ENCODE assay signal across 8 cellular contexts in genomic region chr22:23144926-23145906, GRCh38. TPM values are rescaled to one million over a fixed set of nuclear protein-coding genes. Genes with fewer than 3 reads are reported as not detected.
A peak's percentile ranks its signal among the peaks of the same experiment; 100 is the strongest.
DNase-seq lines count a peak whose midpoint lies in the region; ATAC-seq, FAIRE-seq and TF ChIP-seq lines count a peak whose summit lies in the region.

Gene RAB36 (plus strand): TSS chr22:23145477. CDS start chr22:23146617, 1,140 bp downstream.

- TF ChIP-seq POLR2A in A549 (IDR thresholded peaks at IDR 0.05; ENCODE audit: low read length) (peak; percentile 48), sigmoid colon (IDR thresholded peaks at IDR 0.05) (no peak)

- no peaks in the 10 kb centered on the region for H3K36me3 Mint-ChIP-seq in WTC11

- FAIRE-seq in A549 (lab: Jason Lieb, UNC): no peak

- H3K4me2 ChIP-seq in A549 (peak within 1 kb of the TSS; percentile 95), mammary epithelial cell (ENCODE audit: insufficient read depth, low read depth, low read length) (peak within 1 kb of the TSS; percentile 95)

- H3K79me2 ChIP-seq in mammary epithelial cell (ENCODE audit: insufficient read depth, low read length): peaks cover 4% of the 10 kb centered on the region

- intact Hi-C loops in mammary epithelial cell (cut with micrococcal nuclease): loop anchor here (5.0 kb wide), 2 partner anchors 73 to 657 kb away; partner anchors contain the start of gene GNAZ
- intact Hi-C loops in sigmoid colon (cut with DNase I): no loop called here

- H2AFZ ChIP-seq in mammary epithelial cell (ENCODE audit: low read depth, low read length): peak within 1 kb of the TSS; percentile 88

- peak within 1 kb of the TSS; percentile 73 for H3K4me3 Mint-ChIP-seq in WTC11

- no peak for TF ChIP-seq CTCF in A549 (IDR thresholded peaks at IDR 0.05)
- no peak for TF ChIP-seq CTCF in GM20000 (IDR thresholded peaks at IDR 0.05; ENCODE audit: extremely low read depth, missing control alignments)
- no peak for TF ChIP-seq CTCF in WTC11 (IDR thresholded peaks at IDR 0.05)
- TF ChIP-seq CTCF in mammary epithelial cell (conservative IDR thresholded peaks at IDR 0.05 in 1 of 2, IDR thresholded peaks at IDR 0.05 in 1 of 2; ENCODE audit: extremely low read depth in 1 of 2, insufficient read depth in 1 of 2, low read depth in 1 of 2, low read length in 2 of 2): no peak
- TF ChIP-seq CTCF in sigmoid colon (IDR thresholded peaks at IDR 0.05): no peak

- no peak within 1 kb of the TSS for H3K27ac Mint-ChIP-seq in WTC11

- WGBS in A549 (ENCODE audit: missing lambda C conversion rate): 5% methylated on average over 18 of the region's 62 CpGs
- WGBS in mammary epithelial cell (ENCODE audit: low coverage, missing lambda C conversion rate): 7% methylated on average over 19 of the region's 62 CpGs
- WGBS in sigmoid colon, 2 donors: 8 to 13% methylated on average over 62 of the region's 62 CpGs

- H3K4me1 ChIP-seq in A549: peaks cover 20% of the 10 kb centered on the region; the same call in 1 of the 3 replicates
- peaks cover 18% of the 10 kb centered on the region for H3K4me1 ChIP-seq in mammary epithelial cell (ENCODE audit: insufficient read depth, low read length)
- H3K4me1 ChIP-seq in iPS-18a (ENCODE audit: control insufficient read depth, low read depth, low read length): peaks cover 15% of the 10 kb centered on the region
- H3K4me1 ChIP-seq in sigmoid colon: peaks cover 0 to 53% (median 34%) of the 10 kb centered on the region in 4 donors

- in situ Hi-C loops in mammary epithelial cell (cut with MboI; ENCODE audit: low sequenced_read_pairs in 2 of 2): loop anchor here in 1 of 2 donors (25.0 kb wide), 1 partner anchor 683 kb away; no protein-coding TSS in a partner anchor

- no peak for TF ChIP-seq RAD21 in A549 (conservative IDR thresholded peaks at IDR 0.05 in 1 of 2, IDR thresholded peaks at IDR 0.05 in 1 of 2)

- dilution Hi-C loops in mammary epithelial cell (cut with HindIII; ENCODE audit: low sequenced_read_pairs): no loop called here

- H3K9me3 Mint-ChIP-seq in WTC11: no peaks in the 10 kb centered on the region

- H3K9me3 ChIP-seq in A549: no peaks in the 10 kb centered on the region
- no peaks in the 10 kb centered on the region for H3K9me3 ChIP-seq in mammary epithelial cell (replicated peaks; ENCODE audit: insufficient read depth, low read length)
- no peaks in the 10 kb centered on the region for H3K9me3 ChIP-seq in iPS-18a (ENCODE audit: control insufficient read depth, low read depth, low read length)
- H3K9me3 ChIP-seq in sigmoid colon: no peaks in the 10 kb centered on the region

- H3K27me3 Mint-ChIP-seq in WTC11 (ENCODE audit: low read depth): peaks cover 36% of the 10 kb centered on the region

- ATAC-seq in A549 (peak; percentile 83 to 88), WTC11 (peak; percentile 82), GM18502 (IDR thresholded peaks at IDR 0.05; ENCODE audit: poor library complexity, unreplicated experiment) (no peak)

- POLR2A ChIA-PET in A549 (lab: Yijun Ruan, JAX): no interaction called here
- POLR2A ChIA-PET in WTC11 (lab: Charles Lee): interaction anchor here (0.8 to 1.7 kb wide), 2 partner anchors 9 to 11 kb away, joined by 3 to 4 read pairs; no protein-coding TSS in a partner anchor

- BruUV-seq in mammary epithelial cell (replicated peaks; lab: Mats Ljungman, UMichigan): TSS peak; percentile 53

- DNase-seq in A549 (ENCODE audit: low read depth in 1 of 2, low spot score in 1 of 2) (peak; percentile 90 to 99), GM20000 (ENCODE audit: low spot score) (peak; percentile 84), NCI-H2081 treated with DMSO at 0.1 percent for 48 hours (lab: John Stamatoyannopoulos, UW) (peak; percentile 45), WTC11 (ENCODE audit: low spot score) (peak; percentile 100), mammary epithelial cell (peak; percentile 99), sigmoid colon (peak; percentile 99)

- TF ChIP-seq EP300 in A549 (IDR thresholded peaks at IDR 0.05): no peak
- TF ChIP-seq EP300 in sigmoid colon (IDR thresholded peaks at IDR 0.05): peak in 1 of 4 donors; percentile 12

- H4K20me1 ChIP-seq in mammary epithelial cell (ENCODE audit: insufficient read depth, low read length): no peaks in the 10 kb centered on the region

- peaks cover 37% of the 10 kb centered on the region for H3K4me1 Mint-ChIP-seq in WTC11

- H3K4me3 ChIP-seq in A549: peak within 1 kb of the TSS; percentile 56
- H3K4me3 ChIP-seq in mammary epithelial cell (replicated peaks in 1 of 3; ENCODE audit: insufficient read depth in 1 of 3, low read depth in 2 of 3, low read length in 3 of 3): peak within 1 kb of the TSS; percentile 54 to 64 (median 60)
- H3K4me3 ChIP-seq in iPS-18a (ENCODE audit: low read length): peak within 1 kb of the TSS; percentile 56
- H3K4me3 ChIP-seq in sigmoid colon: peak within 1 kb of the TSS; percentile 32 to 56 (median 46)

- CTCF ChIA-PET in A549 (lab: Yijun Ruan, JAX): interaction anchor here (1.4 to 1.9 kb wide), 3 partner anchors 33 to 186 kb away, joined by 3 to 8 read pairs (median 4); no protein-coding TSS in a partner anchor
- CTCF ChIA-PET in WTC11 (lab: Charles Lee): interaction anchor here (0.8 to 6.0 kb wide), 11 partner anchors 11 to 705 kb away, joined by 3 to 60 read pairs (median 4); no protein-coding TSS in a partner anchor
- CTCF ChIA-PET in mammary epithelial cell (lab: Charles Lee; ENCODE audit: low non-redundant PET): interaction anchor here (0.5 kb wide), 1 partner anchor 59 kb away, joined by 3 read pairs; no protein-coding TSS in a partner anchor

- H3K27ac ChIP-seq in A549 (peak within 1 kb of the TSS; percentile 69 to 82), mammary epithelial cell (ENCODE audit: insufficient read depth, low read depth, low read length) (peak within 1 kb of the TSS; percentile 89), iPS-18a (ENCODE audit: low read length) (no peak within 1 kb of the TSS), sigmoid colon (peak within 1 kb of the TSS; percentile 70 to 83 (median 73))

- H3K27me3 ChIP-seq in mammary epithelial cell (ENCODE audit: insufficient read depth, low read length) (no peaks in the 10 kb centered on the region), iPS-18a (ENCODE audit: control insufficient read depth, insufficient read depth, low read length) (no peaks in the 10 kb centered on the region), sigmoid colon (no peaks in the 10 kb centered on the region)

- H3K9ac ChIP-seq in mammary epithelial cell (ENCODE audit: insufficient read depth, low read length): peak within 1 kb of the TSS; percentile 92
- H3K9ac ChIP-seq in iPS-18a (ENCODE audit: low read length): peak within 1 kb of the TSS; percentile 30

- H3K36me3 ChIP-seq in mammary epithelial cell (ENCODE audit: insufficient read depth, low read length) (no peaks in the 10 kb centered on the region), iPS-18a (ENCODE audit: control insufficient read depth, low read depth, low read length) (no peaks in the 10 kb centered on the region), sigmoid colon (no peaks in the 10 kb centered on the region)

TF ChIP-seq in A549, 52 proteins besides CTCF, POLR2A, EP300 and RAD21 (continues in another document):
- TF ChIP-seq MAX (IDR thresholded peaks at IDR 0.05): peak; percentile 35; the same call in 1 of the 2 replicates
- TF ChIP-seq PHF8 (IDR thresholded peaks at IDR 0.05; ENCODE audit: borderline replicate concordance, low read depth): peak; percentile 78; the same call in 1 of the 2 replicates
- 0 out of 2 replicates have a peak, but pooled peaks have one; percentile 29 for TF ChIP-seq PBX3 (IDR thresholded peaks at IDR 0.05)

TF ChIP-seq in WTC11, 78 proteins besides CTCF, POLR2A, EP300 and RAD21:
- TF ChIP-seq SP1 (CRISPR knock-in tag; conservative IDR thresholded peaks at IDR 0.05) (peak; percentile 60; the same call in 1 of the 2 replicates), RELA (CRISPR knock-in tag; IDR thresholded peaks at IDR 0.05; ENCODE audit: borderline replicate concordance) (no peak), FOXK1 (CRISPR knock-in tag; IDR thresholded peaks at IDR 0.05) (0 out of 2 replicates have a peak, but pooled peaks have one; percentile 39), CREB1 (CRISPR knock-in tag; IDR thresholded peaks at IDR 0.05) (no peak), SOX15 (CRISPR knock-in tag; IDR thresholded peaks at IDR 0.05) (no peak), ZNF317 (CRISPR knock-in tag; IDR thresholded peaks at IDR 0.05; ENCODE audit: borderline replicate concordance, low read depth) (no peak), MAX (CRISPR knock-in tag; IDR thresholded peaks at IDR 0.05) (peak; percentile 62; the same call in 1 of the 2 replicates), E2F1 (CRISPR knock-in tag; IDR thresholded peaks at IDR 0.05) (no peak), IRF1 (CRISPR knock-in tag; IDR thresholded peaks at IDR 0.05) (no peak)
TF ChIP-seq in WTC11: peak in this region for 3.

RNA-seq across cellular contexts. Expression of gene RAB36, which starts in this region (rescaled TPM):
- 2.5 and 3.1 TPM in 2 replicates for polyA plus RNA-seq in A549 (2011; rRNA removed)
- polyA plus RNA-seq in A549 (2012; cell fraction: cytosol; rRNA removed): 4.9 and 6.9 TPM in 2 replicates
- polyA plus RNA-seq in A549 (2012; cell fraction: nucleus; rRNA removed): 9.5 and 10.1 TPM in 2 replicates
- polyA plus RNA-seq in A549 (2017; fragmentation: RNase III; extraction: RNeasy Plus Mini Kit Qiagen cat#74134 plus additional on column Dnase treatment): 4.0 to 4.7 TPM (median 4.5 TPM) in 3 replicates
- 3.9 and 4.0 TPM in 2 replicates for polyA minus RNA-seq in A549 (2011; rRNA and poly(A)+ RNA removed)
- total RNA-seq in WTC11 (2021): 0.89 to 1.8 TPM (median 1.1 TPM) in 3 replicates
- total RNA-seq in mammary epithelial cell: 1 to 10 TPM; 8.6 to 8.7 TPM
- polyA plus RNA-seq in mammary epithelial cell: 7.6 TPM
- 20.8 TPM for polyA minus RNA-seq in mammary epithelial cell
- total RNA-seq in sigmoid colon: 1 to 10 TPM; 2.1 to 5.3 (median 3.5) TPM
- 1 to 10 TPM in 1 of 3 donors, under 1 TPM in 2; 0.23 to 1.5 (median 0.60) TPM for polyA plus RNA-seq in sigmoid colon

Comparison
In these comparisons a context has a peak if more than half of its experiments do, and no peak if none do; other contexts are left out.
1. DNase-seq: peak in every context shown above with its lines; median percentile 100 in WTC11; 99 in mammary epithelial cell; 99 in sigmoid colon; 94 in A549; 84 in GM20000; 45 in NCI-H2081 treated with DMSO at 0.1 percent for 48 hours.
2. Of the 8 proteins assayed by ChIP-seq in both WTC11 and A549: peak only in WTC11: none; only in A549: none; in both: MAX; in neither: 7.